ENCODE assay signal across 10 cellular contexts in the genomic region with DNA sequence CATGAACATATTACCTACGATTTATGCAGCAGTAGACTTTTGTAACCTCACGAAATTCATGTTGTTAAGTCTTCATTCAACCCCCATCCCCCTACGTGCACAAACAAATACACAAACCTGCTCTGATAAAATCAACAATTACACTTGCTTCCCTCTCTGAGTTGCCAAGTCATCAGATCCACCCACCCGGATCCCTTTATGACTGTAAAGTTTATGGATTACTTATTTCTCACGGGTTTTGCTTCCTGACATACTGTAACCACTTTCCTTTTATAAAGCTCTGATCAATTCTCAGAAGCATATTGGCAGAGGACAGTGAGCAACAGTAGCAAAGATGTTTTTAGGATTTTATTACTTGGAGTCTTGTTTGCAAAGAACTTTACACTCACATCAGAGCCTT.
DNase-seq lines count a peak whose midpoint lies in the region; ATAC-seq lines count a peak whose summit lies in the region.
"Had no signal": no experiment of that assay in that cellular context is flagged by ENCODE, and none has a peak within 500 bp of the region (broad histone marks: within the 10 kb centered on the region; RNA-seq: fewer than 3 reads in every experiment).

No MANE protein-coding gene starts in this region.

- H3K9me3 Mint-ChIP-seq in activated naive CD4-positive, alpha-beta T cell treated with anti-CD3 and anti-CD28 coated beads for 36 hours = no peaks in the 10 kb centered on the region
- H3K9me3 Mint-ChIP-seq in stimulated activated naive CD8-positive, alpha-beta T cell treated with anti-CD3 and anti-CD28 coated beads, Interleukin-15, amount 100 ng/mL, for 72 hours = no peaks in the 10 kb centered on the region

- H3K27ac Mint-ChIP-seq in activated naive CD4-positive, alpha-beta T cell treated with anti-CD3 and anti-CD28 coated beads for 36 hours = no peak overlapping the region
- peak overlapping the region in 1 of 2 donors; percentile 14 for H3K27ac Mint-ChIP-seq in stimulated activated naive CD8-positive, alpha-beta T cell treated with anti-CD3 and anti-CD28 coated beads, Interleukin-15, amount 100 ng/mL, for 72 hours

- CTCF ChIA-PET in activated naive CD4-positive, alpha-beta T cell treated with anti-CD3 and anti-CD28 coated beads for 36 hours (lab: Charles Lee) = interaction anchor here (1.0 to 1.8 kb wide), 3 partner anchors 24 to 71 kb away, joined by 3 to 5 read pairs (median 3); a partner anchor contains a TSS

- peaks cover 3% of the 10 kb centered on the region for H3K36me3 Mint-ChIP-seq in activated naive CD4-positive, alpha-beta T cell treated with anti-CD3 and anti-CD28 coated beads for 36 hours (ENCODE audit: low read depth)

- peak in 2 of 3 donors; percentile 14 to 47 for DNase-seq in stimulated activated CD4-positive, alpha-beta T cell treated with anti-CD3 and anti-CD28 coated beads, Interleukin-12 subunit alpha, Interleukin-12 subunit beta, amount 100 ng/mL, for 48 hours (ENCODE audit: low read depth in 2 of 3, low spot score in 1 of 3)
- DNase-seq in stimulated activated CD4-positive, alpha-beta T cell treated with anti-CD3 and anti-CD28 coated beads, Interleukin-12 subunit alpha, Interleukin-12 subunit beta, amount 100 ng/mL, for 4 hours = no peak
- DNase-seq in activated naive CD4-positive, alpha-beta T cell treated with anti-CD3 and anti-CD28 coated beads for 36 hours = peak; percentile 61
- peak in 1 of 2 donors; percentile 23 for DNase-seq in stimulated activated naive CD8-positive, alpha-beta T cell treated with anti-CD3 and anti-CD28 coated beads, Interleukin-15, amount 100 ng/mL, for 72 hours
- DNase-seq in NCI-H82 (lab: John Stamatoyannopoulos, UW) (no peak), DMS53 (lab: John Stamatoyannopoulos, UW) (no peak), DMS 273 (lab: John Stamatoyannopoulos, UW; ENCODE audit: unreplicated experiment) (no peak)
- DNase-seq: NCI-H524 treated with DMSO at 0.1 percent for 48 hours, posterior cingulate gyrus had no signal

- intact Hi-C loops in activated naive CD4-positive, alpha-beta T cell treated with anti-CD3 and anti-CD28 coated beads for 36 hours (cut with micrococcal nuclease) = loop anchor here (2.0 to 10.0 kb wide), 3 partner anchors 25 to 1077 kb away; no protein-coding TSS in a partner anchor

- H3K4me1 Mint-ChIP-seq in activated naive CD4-positive, alpha-beta T cell treated with anti-CD3 and anti-CD28 coated beads for 36 hours (ENCODE audit: low read depth) = peaks cover 59% of the 10 kb centered on the region
- peaks cover 63% of the 10 kb centered on the region for H3K4me1 Mint-ChIP-seq in stimulated activated naive CD8-positive, alpha-beta T cell treated with anti-CD3 and anti-CD28 coated beads, Interleukin-15, amount 100 ng/mL, for 72 hours

- ATAC-seq in HG03060 (IDR thresholded peaks at IDR 0.05; ENCODE audit: low read depth, unreplicated experiment) = peak; percentile 66
- ATAC-seq in stimulated activated naive CD8-positive, alpha-beta T cell treated with anti-CD3 and anti-CD28 coated beads, Interleukin-15, amount 100 ng/mL, for 72 hours = peak; percentile 67

- H3K27me3 Mint-ChIP-seq in activated naive CD4-positive, alpha-beta T cell treated with anti-CD3 and anti-CD28 coated beads for 36 hours (ENCODE audit: low read depth) = no peaks in the 10 kb centered on the region
- no peaks in the 10 kb centered on the region for H3K27me3 Mint-ChIP-seq in stimulated activated naive CD8-positive, alpha-beta T cell treated with anti-CD3 and anti-CD28 coated beads, Interleukin-15, amount 100 ng/mL, for 72 hours

- no peak overlapping the region for H3K4me3 Mint-ChIP-seq in activated naive CD4-positive, alpha-beta T cell treated with anti-CD3 and anti-CD28 coated beads for 36 hours
- peak overlapping the region; percentile 11 to 76 for H3K4me3 Mint-ChIP-seq in stimulated activated naive CD8-positive, alpha-beta T cell treated with anti-CD3 and anti-CD28 coated beads, Interleukin-15, amount 100 ng/mL, for 72 hours

Comparison
In these comparisons a context has a peak if more than half of its experiments do, and no peak if none do; other contexts are left out.
1. DNase-seq: peak in stimulated activated CD4-positive, alpha-beta T cell treated with anti-CD3 and anti-CD28 coated beads, Interleukin-12 subunit alpha, Interleukin-12 subunit beta, amount 100 ng/mL, for 48 hours (2 of 3) and activated naive CD4-positive, alpha-beta T cell treated with anti-CD3 and anti-CD28 coated beads for 36 hours (single experiment); none in stimulated activated CD4-positive, alpha-beta T cell treated with anti-CD3 and anti-CD28 coated beads, Interleukin-12 subunit alpha, Interleukin-12 subunit beta, amount 100 ng/mL, for 4 hours (single experiment), NCI-H82 (single experiment), DMS53 (single experiment) and DMS 273 (single experiment).